10 cellular contexts compared by ENCODE assay signal in genomic region chr7:115009736-115010435, GRCh38.
DNase-seq lines count a peak whose midpoint lies in the region; ATAC-seq lines count a peak whose summit lies in the region.
"Had no signal": no experiment of that assay in that cellular context is flagged by ENCODE, and none has a peak within 500 bp of the region (broad histone marks: within the 10 kb centered on the region; RNA-seq: fewer than 3 reads in every experiment).

No MANE protein-coding gene starts in this region.

- H3K36me3 ChIP-seq in CD4-positive, CD25-positive, alpha-beta regulatory T cell (ENCODE audit: control insufficient read depth, insufficient read depth, low read length): peaks cover 10% of the 10 kb centered on the region
- H3K36me3 ChIP-seq in SJSA1: peaks cover 9% of the 10 kb centered on the region

- peaks cover 58 to 84% (median 69%) of the 10 kb centered on the region in 4 donors for H3K4me1 Mint-ChIP-seq in CD4-positive, CD25-positive, alpha-beta regulatory T cell

- DNase-seq in CD4-positive, CD25-positive, alpha-beta regulatory T cell: peak in 1 of 3 donors; percentile 29
- DNase-seq in SJSA1 (ENCODE audit: low read depth in 1 of 2, low spot score in 2 of 2): no peak
- DNase-seq in fibroblast of peridontal ligament (ENCODE audit: extremely low read depth): peak; percentile 96
- peak; percentile 70 for DNase-seq in sciatic nerve (ENCODE audit: low spot score)
- DNase-seq in NCI-H1436 (lab: John Stamatoyannopoulos, UW): no peak
- DNase-seq in UCSD-AML1 (lab: John Stamatoyannopoulos, UW; ENCODE audit: unreplicated experiment): no peak
- no peak for DNase-seq in amygdala (lab: John Stamatoyannopoulos, UW)
- no peak for DNase-seq in activated gamma-delta T cell (lab: John Stamatoyannopoulos, UW)
- DNase-seq: T1000 had no signal

- H3K9me3 ChIP-seq in CD4-positive, CD25-positive, alpha-beta regulatory T cell (ENCODE audit: control insufficient read depth in 2 of 2, low read length in 2 of 2): no peaks in the 10 kb centered on the region
- no peaks in the 10 kb centered on the region for H3K9me3 ChIP-seq in SJSA1 (replicated peaks)

- no peak for ATAC-seq in CD4-positive, CD25-positive, alpha-beta regulatory T cell (ENCODE audit: low read depth in 2 of 2)
- ATAC-seq in sciatic nerve: peak; percentile 85

- H3K36me3 Mint-ChIP-seq in CD4-positive, CD25-positive, alpha-beta regulatory T cell: peaks cover 31% of the 10 kb centered on the region

- H3K4me1 ChIP-seq in CD4-positive, CD25-positive, alpha-beta regulatory T cell (ENCODE audit: control insufficient read depth, insufficient read depth, low read length, poor library complexity, severe bottlenecking): peaks cover 63% of the 10 kb centered on the region
- peaks cover 24% of the 10 kb centered on the region for H3K4me1 ChIP-seq in SJSA1 (replicated peaks)

- intact Hi-C loops in sciatic nerve (cut with DNase I): no loop called here

- H3K27me3 Mint-ChIP-seq in CD4-positive, CD25-positive, alpha-beta regulatory T cell: no peaks in the 10 kb centered on the region
- H3K27me3 Mint-ChIP-seq: dendritic cell treated with granulocyte-macrophage colony-stimulating factor and Interleukin-4, amounts not matched to agents 40 ng/mL and 50 ng/mL, for 4 days had no signal

- no peaks in the 10 kb centered on the region for H3K27me3 ChIP-seq in CD4-positive, CD25-positive, alpha-beta regulatory T cell (ENCODE audit: control insufficient read depth, insufficient read depth, low read length)
- no peaks in the 10 kb centered on the region for H3K27me3 ChIP-seq in SJSA1 (replicated peaks)

- peak overlapping the region; percentile 35 for H3K27ac ChIP-seq in CD4-positive, CD25-positive, alpha-beta regulatory T cell (ENCODE audit: insufficient read depth, low read length, poor library complexity, severe bottlenecking)
- H3K27ac ChIP-seq in SJSA1: peak overlapping the region; percentile 15

- peak overlapping the region; percentile 57 to 79 (median 63) for H3K4me3 Mint-ChIP-seq in CD4-positive, CD25-positive, alpha-beta regulatory T cell
- H3K4me3 Mint-ChIP-seq: dendritic cell treated with granulocyte-macrophage colony-stimulating factor and Interleukin-4, amounts not matched to agents 40 ng/mL and 50 ng/mL, for 4 days had no signal

- peak overlapping the region; percentile 69 for H3K4me3 ChIP-seq in CD4-positive, CD25-positive, alpha-beta regulatory T cell (ENCODE audit: low read depth, low read length)
- H3K4me3 ChIP-seq in SJSA1: no peak overlapping the region

- H3K27ac Mint-ChIP-seq in CD4-positive, CD25-positive, alpha-beta regulatory T cell: peak overlapping the region; percentile 38 to 97 (median 48)
- H3K27ac Mint-ChIP-seq: dendritic cell treated with granulocyte-macrophage colony-stimulating factor and Interleukin-4, amounts not matched to agents 40 ng/mL and 50 ng/mL, for 4 days had no signal

- H3K9me3 Mint-ChIP-seq in CD4-positive, CD25-positive, alpha-beta regulatory T cell: no peaks in the 10 kb centered on the region
- H3K9me3 Mint-ChIP-seq: dendritic cell treated with granulocyte-macrophage colony-stimulating factor and Interleukin-4, amounts not matched to agents 40 ng/mL and 50 ng/mL, for 4 days had no signal

Comparison
In these comparisons a context has a peak if more than half of its experiments do, and no peak if none do; other contexts are left out.
1. DNase-seq: peak in fibroblast of peridontal ligament (single experiment) and sciatic nerve (single experiment); none in SJSA1 (0 of 2), NCI-H1436 (single experiment), UCSD-AML1 (single experiment), amygdala (0 of 56) and activated gamma-delta T cell (single experiment).